Comparison of ENCODE assay signal across 1 cellular context in genomic region chr1:31702836-31703404, GRCh38.
TF ChIP-seq lines count a peak whose summit lies in the region.

No MANE protein-coding gene starts in this region.

TF ChIP-seq in K562, 482 proteins besides CTCF, POLR2A, EP300 and RAD21:
- TF ChIP-seq GATAD2B (IDR thresholded peaks at IDR 0.05; ENCODE audit: borderline replicate concordance) (no peak), E2F6 (IDR thresholded peaks at IDR 0.05; ENCODE audit: borderline replicate concordance in 1 of 2, extremely low read depth in 1 of 2, insufficient read depth in 1 of 2, insufficient read length in 1 of 2, low read depth in 1 of 2, low read length in 1 of 2, poor library complexity in 1 of 2, severe bottlenecking in 1 of 2) (no peak), MAX (CRISPR knock-in tag; IDR thresholded peaks at IDR 0.05) (0 out of 2 replicates have a peak, but pooled peaks have one; percentile 21), MNT (conservative IDR thresholded peaks at IDR 0.05) (no peak), MLLT1 (IDR thresholded peaks at IDR 0.05) (peak in 1 of 2 experiments; percentile 55; a peak in 1 of 4 replicates), ESRRA (IDR thresholded peaks at IDR 0.05; ENCODE audit: borderline replicate concordance, low read depth) (no peak), USF1 (CRISPR knock-in tag; IDR thresholded peaks at IDR 0.05) (0 out of 2 replicates have a peak, but pooled peaks have one; percentile 20), SMARCB1 (IDR thresholded peaks at IDR 0.05; ENCODE audit: insufficient read length, low read depth) (no peak), BHLHE40 (IDR thresholded peaks at IDR 0.05; ENCODE audit: low read length) (peak; percentile 71), FUS (optimal IDR thresholded peaks at IDR 0.05; ENCODE audit: low read depth, low read length) (no peak), TCFL5 (CRISPR knock-in tag; conservative IDR thresholded peaks at IDR 0.05) (no peak)
TF ChIP-seq in K562: peak in this region for 4.
